19 cellular contexts compared by ENCODE assay signal in genomic region chr15:28983432-28984311, GRCh38.
DNase-seq lines count a peak whose midpoint lies in the region; ATAC-seq, FAIRE-seq and TF ChIP-seq lines count a peak whose summit lies in the region.
"Had no signal": no experiment of that assay in that cellular context is flagged by ENCODE, and none has a peak within 500 bp of the region (broad histone marks: within the 10 kb centered on the region; RNA-seq: fewer than 3 reads in every experiment).

No MANE protein-coding gene starts in this region.

- H3K36me3 ChIP-seq in pancreas: no peaks in the 10 kb centered on the region
- H3K36me3 ChIP-seq: esophagus squamous epithelium had no signal

- no peak overlapping the region for H3K4me3 ChIP-seq in pancreas
- H3K4me3 ChIP-seq: esophagus squamous epithelium, testis had no signal

- DNase-seq in activated CD8-positive, alpha-beta memory T cell treated with anti-CD3 and anti-CD28 coated beads for 24 hours: peak; percentile 54
- no peak for DNase-seq in activated CD8-positive, alpha-beta memory T cell treated with anti-CD3 and anti-CD28 coated beads, Interleukin-2, amount 50 U/mL, for 48 hours
- DNase-seq in iPS-NIHi7 (ENCODE audit: extremely low spot score) (peak; percentile 71), substantia nigra (lab: John Stamatoyannopoulos, UW) (no peak), pancreas (no peak), dedifferentiated amniotic fluid mesenchymal stem cell (ENCODE audit: extremely low spot score) (no peak), HTR-8/SVneo (ENCODE audit: insufficient read length, low spot score) (no peak)
- DNase-seq: activated gamma-delta T cell; dermis blood vessel endothelial cell; esophagus squamous epithelium; glutamatergic neuron; NCI-H187; NCI-H2227 treated with DMSO at 0.1 percent for 48 hours; posterior cingulate gyrus; stimulated activated CD8-positive, alpha-beta memory T cell treated with anti-CD3 and anti-CD28 coated beads, Interleukin-4, amount 100 ng/mL, for 48 hours; testis had no signal

- H3K9me3 ChIP-seq in pancreas: no peaks in the 10 kb centered on the region
- H3K9me3 ChIP-seq: testis had no signal

- 89 to 90% methylated on average over 20 of the region's 20 CpGs for WGBS in pancreas, 2 donors

- no peak for ATAC-seq in pancreas

- intact Hi-C loops in pancreas (cut with DNase I): no loop called here

- FAIRE-seq in pancreas (lab: Jason Lieb, UNC) (no peak), HTR-8/SVneo (lab: Jason Lieb, UNC) (no peak)
- FAIRE-seq: GM19239, RCC 7860 had no signal

- peak overlapping the region; percentile 92 for H3K27ac ChIP-seq in angular gyrus (ENCODE audit: low read depth, low read length)
- H3K27ac ChIP-seq in substantia nigra (ENCODE audit: low read depth, low read length, poor library complexity, severe bottlenecking): peak overlapping the region; percentile 98
- no peak overlapping the region for H3K27ac ChIP-seq in pancreas
- H3K27ac ChIP-seq: testis had no signal

- TF ChIP-seq CTCF in pancreas (IDR thresholded peaks at IDR 0.05): no peak

- no peaks in the 10 kb centered on the region for H3K27me3 ChIP-seq in pancreas
- H3K27me3 ChIP-seq: esophagus squamous epithelium, testis had no signal

- no peaks in the 10 kb centered on the region for H3K4me1 ChIP-seq in pancreas

Comparison
In these comparisons a context has a peak if more than half of its experiments do, and no peak if none do; other contexts are left out.
1. DNase-seq: peak in activated CD8-positive, alpha-beta memory T cell treated with anti-CD3 and anti-CD28 coated beads for 24 hours (single experiment) and iPS-NIHi7 (single experiment); none in activated CD8-positive, alpha-beta memory T cell treated with anti-CD3 and anti-CD28 coated beads, Interleukin-2, amount 50 U/mL, for 48 hours (single experiment), substantia nigra (0 of 49), pancreas (0 of 6), dedifferentiated amniotic fluid mesenchymal stem cell (single experiment) and HTR-8/SVneo (single experiment).
2. H3K27ac ChIP-seq: peak in angular gyrus (single experiment) and substantia nigra (single experiment); none in pancreas (0 of 4).